ENCODE assay signal across 8 cellular contexts in genomic region chr13:44191504-44192171, GRCh38.
A peak's percentile ranks its signal among the peaks of the same experiment; 100 is the strongest.
DNase-seq lines count a peak whose midpoint lies in the region; FAIRE-seq and TF ChIP-seq lines count a peak whose summit lies in the region.

No MANE protein-coding gene starts in this region.

- H3K9me3 Mint-ChIP-seq in activated CD4-positive, alpha-beta memory T cell treated with anti-CD3 and anti-CD28 coated beads for 36 hours: no peaks in the 10 kb centered on the region
- H3K9me3 Mint-ChIP-seq in type B pancreatic cell: no peaks in the 10 kb centered on the region

- H4K20me1 ChIP-seq in endothelial cell of umbilical vein (replicated peaks; ENCODE audit: control insufficient read depth, extremely low read depth, insufficient read depth, low read length): no peaks in the 10 kb centered on the region

- TF ChIP-seq POLR2A in endothelial cell of umbilical vein (IDR thresholded peaks at IDR 0.05; ENCODE audit: low read depth, low read length): no peak

- H3K9me1 ChIP-seq in endothelial cell of umbilical vein (replicated peaks; ENCODE audit: control insufficient read depth, extremely low read depth, insufficient read depth, low read length): no peaks in the 10 kb centered on the region

- H3K4me1 Mint-ChIP-seq in activated CD4-positive, alpha-beta memory T cell treated with anti-CD3 and anti-CD28 coated beads for 36 hours (ENCODE audit: low read depth): peaks cover 26% of the 10 kb centered on the region
- H3K4me1 Mint-ChIP-seq in type B pancreatic cell (ENCODE audit: unreplicated experiment): peaks cover 4% of the 10 kb centered on the region

- H3K4me3 Mint-ChIP-seq in activated CD4-positive, alpha-beta memory T cell treated with anti-CD3 and anti-CD28 coated beads for 36 hours: no peak overlapping the region
- H3K4me3 Mint-ChIP-seq in type B pancreatic cell: no peak overlapping the region

- no peak overlapping the region for H3K27ac ChIP-seq in endothelial cell of umbilical vein (ENCODE audit: insufficient read depth, low read depth, low read length)

- no peak overlapping the region for H3K27ac Mint-ChIP-seq in activated CD4-positive, alpha-beta memory T cell treated with anti-CD3 and anti-CD28 coated beads for 36 hours
- H3K27ac Mint-ChIP-seq in type B pancreatic cell: no peak overlapping the region

- no peak overlapping the region for H3K4me2 ChIP-seq in endothelial cell of umbilical vein (ENCODE audit: insufficient read depth, low read length)

- POLR2A ChIA-PET in activated CD4-positive, alpha-beta memory T cell treated with anti-CD3 and anti-CD28 coated beads for 36 hours (lab: Charles Lee): interaction anchor here (0.5 kb wide), 1 partner anchor 127 kb away, joined by 3 read pairs; no protein-coding TSS in a partner anchor
- POLR2A ChIA-PET in endothelial cell of umbilical vein (lab: Charles Lee): interaction anchor here (1.2 to 3.1 kb wide), 2 partner anchors 244 to 245 kb away, joined by 5 to 15 read pairs; no protein-coding TSS in a partner anchor

- H3K79me2 ChIP-seq in endothelial cell of umbilical vein (ENCODE audit: control insufficient read depth, insufficient read depth, low read length): no peaks in the 10 kb centered on the region

- no peaks in the 10 kb centered on the region for H3K36me3 ChIP-seq in endothelial cell of umbilical vein (ENCODE audit: control insufficient read depth in 2 of 2, extremely low read depth in 1 of 2, insufficient read depth in 2 of 2, low read length in 2 of 2)

- FAIRE-seq in endothelial cell of umbilical vein (lab: Jason Lieb, UNC): peak; percentile 91

- H3K27me3 ChIP-seq in endothelial cell of umbilical vein (ENCODE audit: control insufficient read depth in 2 of 2, insufficient read depth in 2 of 2, low read length in 2 of 2): no peaks in the 10 kb centered on the region

- intact Hi-C loops in activated CD4-positive, alpha-beta memory T cell treated with anti-CD3 and anti-CD28 coated beads for 36 hours (cut with micrococcal nuclease): loop anchor here (1.0 to 5.0 kb wide), 3 partner anchors 49 to 284 kb away; no protein-coding TSS in a partner anchor
- intact Hi-C loops in endothelial cell of umbilical vein (cut with micrococcal nuclease): loop anchor here (1.0 to 5.0 kb wide), 8 partner anchors 52 to 285 kb away; no protein-coding TSS in a partner anchor

- no peak overlapping the region for H3K9ac ChIP-seq in endothelial cell of umbilical vein (replicated peaks; ENCODE audit: extremely low read depth, insufficient read depth, low read length)

- no TSS peak for BruUV-seq in endothelial cell of umbilical vein (replicated peaks; lab: Mats Ljungman, UMichigan)

- TF ChIP-seq CTCF in GM12873 (IDR thresholded peaks at IDR 0.05; ENCODE audit: insufficient read depth, low read depth, low read length, missing control alignments): peak; percentile 66
- peak; percentile 46 to 71 for TF ChIP-seq CTCF in endothelial cell of umbilical vein (IDR thresholded peaks at IDR 0.05; ENCODE audit: extremely low read depth in 1 of 2, insufficient read depth in 1 of 2, low read depth in 1 of 2, low read length in 2 of 2)
- TF ChIP-seq CTCF in type B pancreatic cell (conservative IDR thresholded peaks at IDR 0.05): peak; percentile 76

- peak overlapping the region; percentile 10 for H2AFZ ChIP-seq in endothelial cell of umbilical vein (ENCODE audit: low read depth, low read length)

- no peaks in the 10 kb centered on the region for H3K36me3 Mint-ChIP-seq in activated CD4-positive, alpha-beta memory T cell treated with anti-CD3 and anti-CD28 coated beads for 36 hours
- H3K36me3 Mint-ChIP-seq in type B pancreatic cell: no peaks in the 10 kb centered on the region

- dilution Hi-C loops in endothelial cell of umbilical vein (cut with MboI; ENCODE audit: extremely low pct_ligation_motif_present, low sequenced_read_pairs): no loop called here

- H3K9me3 ChIP-seq in endothelial cell of umbilical vein (replicated peaks; ENCODE audit: control insufficient read depth, insufficient read depth, low read length): no peaks in the 10 kb centered on the region

- peaks cover 16% of the 10 kb centered on the region for H3K27me3 Mint-ChIP-seq in activated CD4-positive, alpha-beta memory T cell treated with anti-CD3 and anti-CD28 coated beads for 36 hours
- peaks cover 9% of the 10 kb centered on the region for H3K27me3 Mint-ChIP-seq in type B pancreatic cell

- CTCF ChIA-PET in activated CD4-positive, alpha-beta memory T cell treated with anti-CD3 and anti-CD28 coated beads for 36 hours (lab: Charles Lee): interaction anchor here (0.7 to 3.5 kb wide), 9 partner anchors 8 to 288 kb away, joined by 3 to 66 read pairs (median 3); no protein-coding TSS in a partner anchor
- CTCF ChIA-PET in endothelial cell of umbilical vein (lab: Charles Lee): interaction anchor here (0.6 to 3.9 kb wide), 37 partner anchors 9 to 287 kb away, joined by 3 to 121 read pairs (median 4); no protein-coding TSS in a partner anchor

- H3K4me3 ChIP-seq in endothelial cell of umbilical vein (replicated peaks in 1 of 3; ENCODE audit: insufficient read depth in 1 of 3, low read depth in 1 of 3, low read length in 3 of 3): no peak overlapping the region

- H3K4me1 ChIP-seq in endothelial cell of umbilical vein (ENCODE audit: control insufficient read depth, extremely low read depth, insufficient read depth, low read length): no peaks in the 10 kb centered on the region

- DNase-seq in A172 (ENCODE audit: low spot score) (peak; percentile 51), NCI-H460 (ENCODE audit: extremely low read depth, low read depth) (peak; percentile 68), endothelial cell of umbilical vein (ENCODE audit: low read depth, low spot score) (peak; percentile 71), middle frontal gyrus (ENCODE audit: extremely low spot score, low spot score) (peak; percentile 50), type B pancreatic cell (ENCODE audit: extremely low spot score, unreplicated experiment) (no peak), NCI-H2196 (lab: John Stamatoyannopoulos, UW; ENCODE audit: unreplicated experiment) (no peak)
- peak; percentile 56 for DNase-seq in activated CD4-positive, alpha-beta memory T cell treated with anti-CD3 and anti-CD28 coated beads for 36 hours

TF ChIP-seq in endothelial cell of umbilical vein, 7 proteins besides CTCF, POLR2A, EP300 and RAD21:
- TF ChIP-seq MYC (IDR thresholded peaks at IDR 0.05; ENCODE audit: low read depth, low read length) (no peak), EZH2 (IDR thresholded peaks at IDR 0.05; ENCODE audit: borderline replicate concordance, low read depth, low read length, severe bottlenecking) (no peak), MAX (IDR thresholded peaks at IDR 0.05; ENCODE audit: insufficient read depth, insufficient read length) (no peak), JUN (IDR thresholded peaks at IDR 0.05; ENCODE audit: borderline replicate concordance, insufficient read depth, insufficient read length, low read depth) (no peak), POLR2AphosphoS5 (IDR thresholded peaks at IDR 0.05; ENCODE audit: insufficient read depth, low read depth, low read length) (no peak), GATA2 (IDR thresholded peaks at IDR 0.05; ENCODE audit: insufficient read depth, insufficient read length, low read depth, low read length) (no peak)

Comparison
In these comparisons a context has a peak if more than half of its experiments do, and no peak if none do; other contexts are left out.
1. DNase-seq: peak in A172 (single experiment), NCI-H460 (single experiment), activated CD4-positive, alpha-beta memory T cell treated with anti-CD3 and anti-CD28 coated beads for 36 hours (single experiment), endothelial cell of umbilical vein (single experiment) and middle frontal gyrus (single experiment); none in type B pancreatic cell (single experiment) and NCI-H2196 (single experiment).
2. Peak in every context shown above with its lines, with median percentiles within 50 percentile points of each other: CTCF ChIP-seq.